In genomic region chr10:68138526-68138925, GRCh38 we compare ENCODE assay signal across 1 cellular context.
TF ChIP-seq lines count a peak whose summit lies in the region.

No MANE protein-coding gene starts in this region.

TF ChIP-seq in GM23338, 12 proteins besides CTCF, POLR2A, EP300 and RAD21 (continued from another document):
- no peak for TF ChIP-seq ETS1 (IDR thresholded peaks at IDR 0.05)
- TF ChIP-seq NANOG (IDR thresholded peaks at IDR 0.05; ENCODE audit: borderline replicate concordance) = no peak
- TF ChIP-seq ZNF462 (CRISPR knock-in tag; IDR thresholded peaks at IDR 0.05) = no peak
- no peak for TF ChIP-seq ZNF331 (CRISPR knock-in tag; IDR thresholded peaks at IDR 0.05; ENCODE audit: low read depth)
